Comparison of ENCODE assay signal across 23 cellular contexts in genomic region chr18:22734812-22735627, GRCh38.
DNase-seq lines count a peak whose midpoint lies in the region; ATAC-seq and TF ChIP-seq lines count a peak whose summit lies in the region.
"Had no signal": no experiment of that assay in that cellular context is flagged by ENCODE, and none has a peak within 500 bp of the region (broad histone marks: within the 10 kb centered on the region; RNA-seq: fewer than 3 reads in every experiment).

No MANE protein-coding gene starts in this region.

- H3K27ac ChIP-seq in fibroblast of lung (ENCODE audit: insufficient read depth, low read length), result no peak overlapping the region
- H3K27ac ChIP-seq: neutrophil had no signal

- H3K4me1 ChIP-seq in fibroblast of lung (ENCODE audit: control insufficient read depth, extremely low read depth, insufficient read depth, low read length), result no peaks in the 10 kb centered on the region
- H3K4me1 ChIP-seq: BE2C, Caco-2, tibial nerve had no signal

- ATAC-seq in sciatic nerve (peak; percentile 87), HG03565 (IDR thresholded peaks at IDR 0.05; ENCODE audit: unreplicated experiment) (no peak), GM19351 (IDR thresholded peaks at IDR 0.05; ENCODE audit: unreplicated experiment) (no peak), HG02642 (IDR thresholded peaks at IDR 0.05; ENCODE audit: poor library complexity, unreplicated experiment) (no peak)
- ATAC-seq: SK-N-SH treated with all-trans-retinoic acid at 6 μM for 48 hours had no signal

- H3K36me3 ChIP-seq in fibroblast of lung (ENCODE audit: control insufficient read depth, insufficient read depth, low read length), result no peaks in the 10 kb centered on the region
- H3K36me3 ChIP-seq: BE2C, neutrophil, tibial nerve had no signal

- H3K9me3 ChIP-seq in fibroblast of lung (ENCODE audit: control insufficient read depth, insufficient read depth, low read depth, low read length), result no peaks in the 10 kb centered on the region
- H3K9me3 ChIP-seq: BE2C, Caco-2, neutrophil, tibial nerve had no signal

- no peak overlapping the region for H3K9ac ChIP-seq in fibroblast of lung (ENCODE audit: insufficient read depth, low read length)

- peaks cover 6% of the 10 kb centered on the region for H3K27me3 ChIP-seq in fibroblast of lung (ENCODE audit: control insufficient read depth, insufficient read depth, low read length)
- H3K27me3 ChIP-seq: BE2C, neutrophil, tibial nerve had no signal

- intact Hi-C loops in sciatic nerve (cut with DNase I), result no loop called here

- H3K4me3 ChIP-seq in fibroblast of lung (replicated peaks in 1 of 4; ENCODE audit: control extremely low read depth in 1 of 4, insufficient read depth in 1 of 4, low read depth in 3 of 4, low read length in 4 of 4), result no peak overlapping the region
- H3K4me3 ChIP-seq: lung, tibial nerve had no signal

- no peaks in the 10 kb centered on the region for H4K20me1 ChIP-seq in fibroblast of lung (ENCODE audit: control insufficient read depth, extremely low read depth, insufficient read depth, low read length)

- no peak overlapping the region for H2AFZ ChIP-seq in fibroblast of lung (ENCODE audit: low read length)

- peak; percentile 3 for DNase-seq in EH (ENCODE audit: low read depth)
- DNase-seq in NCI-H226, result peak; percentile 31
- DNase-seq in fibroblast of lung (ENCODE audit: low read depth in 2 of 2), result peak; percentile 7 to 45
- no peak for DNase-seq in sciatic nerve (ENCODE audit: low spot score)
- DNase-seq: activated CD4-positive, alpha-beta memory T cell treated with anti-CD3 and anti-CD28 coated beads for 36 hours; activated gamma-delta T cell treated with Interleukin-2 at 50 U/mL for 16 hours; amniotic stem cell; BE2C; Caco-2; erythroblast; HCEC 1CT; head of caudate nucleus; NCI-H1105 treated with DMSO at 0.1 percent for 48 hours; NCI-H524; RPMI8226; stimulated activated naive CD4-positive, alpha-beta T cell had no signal

- H3K4me2 ChIP-seq in fibroblast of lung (ENCODE audit: extremely low read depth, insufficient read depth, low read length), result no peak overlapping the region

- TF ChIP-seq CTCF in fibroblast of lung (conservative IDR thresholded peaks at IDR 0.05 in 1 of 2, IDR thresholded peaks at IDR 0.05 in 1 of 2; ENCODE audit: low read depth in 1 of 2, low read length in 2 of 2), result no peak

- no peaks in the 10 kb centered on the region for H3K79me2 ChIP-seq in fibroblast of lung (ENCODE audit: control insufficient read depth, insufficient read depth, low read length)
